In the genomic region with DNA sequence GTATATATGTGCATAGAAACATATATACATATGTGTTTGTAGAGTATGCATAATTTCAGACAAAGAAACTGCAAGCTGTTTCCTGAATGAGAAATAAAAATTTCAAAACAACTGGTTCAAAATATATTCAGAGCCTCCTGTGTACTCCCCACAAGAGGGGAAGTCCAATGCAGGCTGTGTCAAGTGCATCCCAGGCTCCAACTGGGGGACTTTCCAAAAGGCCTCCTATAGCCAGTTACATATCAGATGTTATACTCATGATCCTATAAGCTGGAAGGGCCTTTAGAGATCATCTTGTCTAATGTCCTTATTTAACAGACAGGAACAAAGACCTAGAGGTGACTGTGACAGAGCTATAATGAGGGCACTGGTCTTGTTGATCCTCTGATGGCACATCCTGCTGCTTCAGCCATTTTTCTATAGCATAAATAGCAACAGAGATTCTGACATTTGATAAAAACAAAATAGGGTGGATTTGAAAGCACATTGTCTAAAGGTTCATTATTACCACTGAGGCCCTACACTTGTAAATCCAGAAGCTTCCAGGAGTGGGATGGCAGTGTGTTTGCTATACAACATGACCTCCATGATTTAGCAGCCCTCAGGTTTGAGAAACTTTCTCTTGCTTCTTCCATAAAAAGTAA, we compare ENCODE assay signal across 11 cellular contexts. TPM values are rescaled to one million over a fixed set of nuclear protein-coding genes. Genes with fewer than 3 reads are reported as not detected.
DNase-seq lines count a peak whose midpoint lies in the region; ATAC-seq, FAIRE-seq and TF ChIP-seq lines count a peak whose summit lies in the region.
"Had no signal": no experiment of that assay in that cellular context is flagged by ENCODE, and none has a peak within 500 bp of the region (broad histone marks: within the 10 kb centered on the region; RNA-seq: fewer than 3 reads in every experiment).

No MANE protein-coding gene starts in this region.

- no peak overlapping the region for H2AFZ ChIP-seq in Karpas-422 (ENCODE audit: low read length)

- no peaks in the 10 kb centered on the region for H3K27me3 Mint-ChIP-seq in T-helper 2 cell treated with Interferon-gamma antibody and Interleukin-4, amounts not matched to agents 5 μg/mL and 100 μg/mL, for 36 hours (ENCODE audit: low read depth)
- H3K27me3 Mint-ChIP-seq in mesothelial cell of epicardium (ENCODE audit: low read depth), result peaks cover 21% of the 10 kb centered on the region

- no peaks in the 10 kb centered on the region for H3K9me3 ChIP-seq in DOHH2 (ENCODE audit: control insufficient read depth, insufficient read depth, low read length)
- H3K9me3 ChIP-seq in Karpas-422 (ENCODE audit: low read length), result no peaks in the 10 kb centered on the region
- no peaks in the 10 kb centered on the region for H3K9me3 ChIP-seq in gastroesophageal sphincter
- H3K9me3 ChIP-seq: thoracic aorta had no signal

- H3K79me2 ChIP-seq in DOHH2 (ENCODE audit: control insufficient read depth, low read length), result no peaks in the 10 kb centered on the region
- H3K79me2 ChIP-seq in Karpas-422 (ENCODE audit: low read length), result no peaks in the 10 kb centered on the region

- intact Hi-C loops in lower leg skin (cut with DNase I; ENCODE audit: low total_unique reads), result no loop called here

- peak; percentile 88 for FAIRE-seq in GM19239 (lab: Jason Lieb, UNC)

- no peak overlapping the region for H3K27ac Mint-ChIP-seq in T-helper 2 cell treated with Interferon-gamma antibody and Interleukin-4, amounts not matched to agents 5 μg/mL and 100 μg/mL, for 36 hours
- H3K27ac Mint-ChIP-seq in mesothelial cell of epicardium, result no peak overlapping the region

- H3K36me3 ChIP-seq in DOHH2 (ENCODE audit: control insufficient read depth, low read length) (no peaks in the 10 kb centered on the region), Karpas-422 (ENCODE audit: insufficient read depth, low read length) (no peaks in the 10 kb centered on the region), gastroesophageal sphincter (no peaks in the 10 kb centered on the region)
- H3K36me3 ChIP-seq: thoracic aorta had no signal

- no peaks in the 10 kb centered on the region for H4K20me1 ChIP-seq in DOHH2 (ENCODE audit: control insufficient read depth, insufficient read depth, low read depth, low read length)
- no peaks in the 10 kb centered on the region for H4K20me1 ChIP-seq in Karpas-422 (ENCODE audit: insufficient read depth, low read depth, low read length)

- no peaks in the 10 kb centered on the region for H3K9me3 Mint-ChIP-seq in T-helper 2 cell treated with Interferon-gamma antibody and Interleukin-4, amounts not matched to agents 5 μg/mL and 100 μg/mL, for 36 hours
- H3K9me3 Mint-ChIP-seq in mesothelial cell of epicardium, result no peaks in the 10 kb centered on the region

- ATAC-seq in HG02981 (IDR thresholded peaks at IDR 0.05; ENCODE audit: unreplicated experiment) (peak; percentile 35), gastroesophageal sphincter (no peak)

- H3F3A ChIP-seq in DOHH2 (ENCODE audit: control insufficient read depth, insufficient read depth), result no peaks in the 10 kb centered on the region

- DNase-seq in GM19239 (ENCODE audit: insufficient read length, low spot score) (no peak), Karpas-422 (no peak), lower leg skin (ENCODE audit: low spot score in 2 of 2) (no peak), mesothelial cell of epicardium (ENCODE audit: low spot score in 2 of 2, unreplicated experiment in 2 of 2) (no peak)
- peak; percentile 49 for DNase-seq in T-helper 2 cell treated with Interferon-gamma antibody and Interleukin-4, amounts not matched to agents 5 μg/mL and 100 μg/mL, for 36 hours (ENCODE audit: low spot score)
- DNase-seq: NCI-H524 treated with DMSO at 0.1 percent for 48 hours had no signal

- peaks cover 11% of the 10 kb centered on the region for H3K4me1 Mint-ChIP-seq in T-helper 2 cell treated with Interferon-gamma antibody and Interleukin-4, amounts not matched to agents 5 μg/mL and 100 μg/mL, for 36 hours (ENCODE audit: low read depth)
- H3K4me1 Mint-ChIP-seq in mesothelial cell of epicardium, result peaks cover 9% of the 10 kb centered on the region

- H3K4me2 ChIP-seq in DOHH2 (ENCODE audit: low read length) (peak overlapping the region; percentile 22), Karpas-422 (ENCODE audit: low read depth, low read length, poor library complexity, severe bottlenecking) (no peak overlapping the region)

- H3K9ac ChIP-seq in Karpas-422 (ENCODE audit: low read length), result no peak overlapping the region

- H3K4me3 ChIP-seq in DOHH2 (ENCODE audit: low read length) (no peak overlapping the region), Karpas-422 (ENCODE audit: low read length) (no peak overlapping the region), lower leg skin (ENCODE audit: low read depth, poor library complexity, severe bottlenecking) (no peak overlapping the region), gastroesophageal sphincter (no peak overlapping the region)
- H3K4me3 ChIP-seq: thoracic aorta had no signal

- H3K4me1 ChIP-seq in DOHH2 (ENCODE audit: control insufficient read depth, low read length) (peaks cover 63% of the 10 kb centered on the region), Karpas-422 (ENCODE audit: low read length) (no peaks in the 10 kb centered on the region), gastroesophageal sphincter (no peaks in the 10 kb centered on the region)

- H3K9me2 ChIP-seq in DOHH2 (replicated peaks; ENCODE audit: control insufficient read depth, low read length) (no peaks in the 10 kb centered on the region), Karpas-422 (replicated peaks; ENCODE audit: insufficient read depth, low read length) (no peaks in the 10 kb centered on the region)

- H3K27me3 ChIP-seq in DOHH2 (ENCODE audit: control insufficient read depth, low read length) (no peaks in the 10 kb centered on the region), Karpas-422 (ENCODE audit: low read length) (no peaks in the 10 kb centered on the region), gastroesophageal sphincter (no peaks in the 10 kb centered on the region)

- H3K36me3 Mint-ChIP-seq in T-helper 2 cell treated with Interferon-gamma antibody and Interleukin-4, amounts not matched to agents 5 μg/mL and 100 μg/mL, for 36 hours (ENCODE audit: low read depth), result peaks cover 8% of the 10 kb centered on the region
- no peaks in the 10 kb centered on the region for H3K36me3 Mint-ChIP-seq in mesothelial cell of epicardium

- no peak for TF ChIP-seq EP300 in gastroesophageal sphincter (IDR thresholded peaks at IDR 0.05)

- H3K27ac ChIP-seq in DOHH2 (ENCODE audit: low read depth, low read length), result no peak overlapping the region; the same call in 1 of the 2 replicates
- no peak overlapping the region for H3K27ac ChIP-seq in Karpas-422 (ENCODE audit: low read length)
- no peak overlapping the region for H3K27ac ChIP-seq in gastroesophageal sphincter
- H3K27ac ChIP-seq: C4-2B, thoracic aorta had no signal

- no peak overlapping the region for H3K4me3 Mint-ChIP-seq in T-helper 2 cell treated with Interferon-gamma antibody and Interleukin-4, amounts not matched to agents 5 μg/mL and 100 μg/mL, for 36 hours
- H3K4me3 Mint-ChIP-seq in mesothelial cell of epicardium, result no peak overlapping the region

- TF ChIP-seq POLR2A in lower leg skin (IDR thresholded peaks at IDR 0.05) (no peak), gastroesophageal sphincter (IDR thresholded peaks at IDR 0.05) (no peak)

- no peak for TF ChIP-seq CTCF in DOHH2 (IDR thresholded peaks at IDR 0.05; ENCODE audit: low read depth, low read length, poor library complexity, severe bottlenecking)
- no peak for TF ChIP-seq CTCF in lower leg skin (IDR thresholded peaks at IDR 0.05)
- no peak for TF ChIP-seq CTCF in mesothelial cell of epicardium (IDR thresholded peaks at IDR 0.05; ENCODE audit: unreplicated experiment)
- no peak for TF ChIP-seq CTCF in gastroesophageal sphincter (IDR thresholded peaks at IDR 0.05)

RNA-seq across cellular contexts. Expression of gene LY75, which starts 13.5 kb away (rescaled TPM):
- not detected in 2 replicates for total RNA-seq in Karpas-422 (2014; rRNA removed; shearing (Covaris generic); ENCODE audit: low replicate concordance)
- total RNA-seq in lower leg skin, result 10 to 100 TPM in 2 of 4 donors, 1 to 10 TPM in 2; 5.5 to 23.7 (median 13.0) TPM
- total RNA-seq in mesothelial cell of epicardium, result 0.53 to 1.0 TPM (median 0.80 TPM) in 3 replicates
- total RNA-seq in gastroesophageal sphincter, result 1 to 10 TPM in 2 of 4 donors, under 1 TPM in 2; 0.62 to 4.1 (median 1.6) TPM
